17 cellular contexts compared by ENCODE assay signal in the genomic region with DNA sequence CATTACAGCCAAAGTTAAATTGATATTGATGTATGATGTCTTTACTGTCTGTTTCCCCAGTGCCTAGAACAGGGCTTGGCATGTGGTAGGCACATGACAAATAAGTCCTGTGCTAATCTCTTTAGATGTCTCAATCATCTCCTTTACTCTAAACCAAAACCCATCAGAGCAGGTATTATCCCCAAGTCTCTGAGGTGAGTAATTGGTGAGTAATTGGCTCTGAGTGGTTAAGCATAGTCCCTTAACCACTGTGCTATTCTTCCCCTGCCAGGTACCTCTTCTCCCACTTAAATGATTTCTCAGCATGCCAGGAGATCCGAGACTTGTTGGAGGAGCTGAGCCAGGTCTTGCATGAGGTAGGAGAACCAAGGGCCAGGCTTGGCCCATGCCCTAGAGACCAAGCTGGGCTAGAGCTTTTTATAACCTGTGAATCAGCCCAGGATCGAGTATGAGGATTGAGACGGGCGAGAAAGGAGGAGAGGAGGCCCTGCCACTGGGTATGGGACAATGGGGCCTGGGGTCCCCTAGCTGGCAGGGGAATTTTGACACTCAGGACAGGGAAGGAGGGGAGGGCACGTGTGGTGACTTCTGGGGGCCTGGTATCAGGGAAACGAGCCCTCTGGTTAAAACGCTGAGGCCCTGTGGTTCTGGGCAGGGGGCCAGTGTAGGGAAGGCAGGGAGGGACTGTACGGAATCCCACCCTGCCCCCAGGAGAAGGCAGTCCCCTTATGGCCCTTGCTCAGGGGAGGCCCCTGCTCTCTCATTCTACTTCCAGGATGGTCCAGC. TPM values are rescaled to one million over a fixed set of nuclear protein-coding genes. Genes with fewer than 3 reads are reported as not detected.
DNase-seq lines count a peak whose midpoint lies in the region; ATAC-seq and TF ChIP-seq lines count a peak whose summit lies in the region.
"Had no signal": no experiment of that assay in that cellular context is flagged by ENCODE, and none has a peak within 500 bp of the region (broad histone marks: within the 10 kb centered on the region; RNA-seq: fewer than 3 reads in every experiment).

No MANE protein-coding gene starts in this region.

- ATAC-seq in left ventricle myocardium superior (peak; percentile 75), HG03097 (IDR thresholded peaks at IDR 0.05; ENCODE audit: low FRiP score, unreplicated experiment) (no peak), HG03342 (IDR thresholded peaks at IDR 0.05; ENCODE audit: unreplicated experiment) (no peak)

- DNase-seq in left ventricle myocardium superior, result no peak
- no peak for DNase-seq in right atrium auricular region (ENCODE audit: low spot score)
- DNase-seq in astrocyte of the hippocampus (ENCODE audit: low read depth, low spot score), result peak; percentile 43
- peak; percentile 55 for DNase-seq in kidney epithelial cell (ENCODE audit: low read depth)
- DNase-seq in mesothelial cell of epicardium (ENCODE audit: low spot score in 2 of 2, unreplicated experiment in 2 of 2), result no peak
- DNase-seq in Ammon's horn (ENCODE audit: low spot score), result no peak
- DNase-seq: activated CD4-positive, alpha-beta T cell treated with anti-CD3 and anti-CD28 coated beads for 1 hour; activated CD8-positive, alpha-beta memory T cell treated with anti-CD3 and anti-CD28 coated beads, Interleukin-2, amount 50 U/mL, for 4 hours; NCI-H510A; SJCRH30; stimulated activated CD4-positive, alpha-beta T cell treated with anti-CD3 and anti-CD28 coated beads, Interleukin-4, amount 100 ng/mL, for 24 hours; stimulated activated CD8-positive, alpha-beta memory T cell treated with anti-CD3 and anti-CD28 coated beads, Interleukin-4, amount 100 ng/mL, for 48 hours had no signal

- no peaks in the 10 kb centered on the region for H3K27me3 Mint-ChIP-seq in mesothelial cell of epicardium (ENCODE audit: low read depth)
- H3K27me3 Mint-ChIP-seq: activated naive CD8-positive, alpha-beta T cell had no signal

- H3K4me1 Mint-ChIP-seq in mesothelial cell of epicardium, result peaks cover 12% of the 10 kb centered on the region

- intact Hi-C loops in left ventricle myocardium superior (cut with micrococcal nuclease), result no loop called here

- H3K9me3 ChIP-seq in right atrium auricular region, result no peaks in the 10 kb centered on the region
- H3K9me3 ChIP-seq: SJCRH30, thoracic aorta had no signal

- H3K27ac ChIP-seq in right atrium auricular region, result no peak overlapping the region
- H3K27ac ChIP-seq: SJCRH30, thoracic aorta had no signal

- no peaks in the 10 kb centered on the region for H3K9me3 Mint-ChIP-seq in mesothelial cell of epicardium

- no peaks in the 10 kb centered on the region for H3K36me3 ChIP-seq in right atrium auricular region
- H3K36me3 ChIP-seq in kidney epithelial cell (ENCODE audit: control insufficient read depth, insufficient read depth, low read length), result no peaks in the 10 kb centered on the region
- H3K36me3 ChIP-seq: SJCRH30, thoracic aorta had no signal

- H3K4me1 ChIP-seq in right atrium auricular region, result no peaks in the 10 kb centered on the region
- H3K4me1 ChIP-seq: SJCRH30 had no signal

- TF ChIP-seq CTCF in right atrium auricular region (IDR thresholded peaks at IDR 0.05) (no peak), kidney epithelial cell (IDR thresholded peaks at IDR 0.05; ENCODE audit: insufficient read depth, low read length, poor library complexity, severe bottlenecking) (no peak), mesothelial cell of epicardium (IDR thresholded peaks at IDR 0.05; ENCODE audit: unreplicated experiment) (no peak)

- no peak overlapping the region for H3K27ac Mint-ChIP-seq in mesothelial cell of epicardium
- H3K27ac Mint-ChIP-seq: activated naive CD8-positive, alpha-beta T cell had no signal

- H3K36me3 Mint-ChIP-seq in mesothelial cell of epicardium, result peaks cover 18% of the 10 kb centered on the region

- no peak overlapping the region for H3K4me3 Mint-ChIP-seq in mesothelial cell of epicardium
- H3K4me3 Mint-ChIP-seq: activated naive CD8-positive, alpha-beta T cell had no signal

- no peaks in the 10 kb centered on the region for H3K27me3 ChIP-seq in right atrium auricular region
- no peaks in the 10 kb centered on the region for H3K27me3 ChIP-seq in kidney epithelial cell (ENCODE audit: control insufficient read depth, insufficient read depth, low read length)
- H3K27me3 ChIP-seq: SJCRH30 had no signal

- H3K4me3 ChIP-seq in right atrium auricular region, result no peak overlapping the region
- H3K4me3 ChIP-seq in kidney epithelial cell (ENCODE audit: low read depth, low read length), result no peak overlapping the region
- H3K4me3 ChIP-seq: SJCRH30, thoracic aorta had no signal

RNA-seq across cellular contexts. Expression of gene CNKSR1, which starts 4.5 kb away (rescaled TPM):
- 1.7 TPM for total RNA-seq in left ventricle myocardium superior
- 1 to 10 TPM in 1 of 2 donors, under 1 TPM in 1; 0.52 to 1.3 TPM for total RNA-seq in right atrium auricular region
- 15.2 and 16.8 TPM in 2 replicates for total RNA-seq in kidney epithelial cell
- 50.2 to 53.9 TPM (median 52.2 TPM) in 3 replicates for total RNA-seq in mesothelial cell of epicardium

RNA-seq across cellular contexts. Expression of gene CATSPER4, which starts 8.6 kb away (rescaled TPM):
- total RNA-seq in left ventricle myocardium superior (not detected), right atrium auricular region (not detected), kidney epithelial cell (0.04 TPM in 1 of 2 replicates, not detected in the other), mesothelial cell of epicardium (0.27 to 0.38 TPM (median 0.29 TPM) in 3 replicates)
- total RNA-seq: osteocyte, SJCRH30, thoracic aorta had no signal

RNA-seq across cellular contexts. Expression of gene ZNF593OS, which starts 10.1 kb away (rescaled TPM):
- total RNA-seq in left ventricle myocardium superior (not detected), right atrium auricular region (not detected), kidney epithelial cell (not detected in 2 replicates), mesothelial cell of epicardium (not detected in 3 replicates)
- total RNA-seq: osteocyte, SJCRH30, thoracic aorta had no signal

RNA-seq across cellular contexts. Expression of gene ZNF593, which starts 12.1 kb away (rescaled TPM):
- total RNA-seq in left ventricle myocardium superior (11.6 TPM), right atrium auricular region (10 to 100 TPM; 12.8 to 30.5 TPM), kidney epithelial cell (53.0 and 73.8 TPM in 2 replicates), mesothelial cell of epicardium (27.1 to 28.7 TPM (median 28.6 TPM) in 3 replicates)

RNA-seq across cellular contexts. Expression of gene C1orf232, which starts 13.0 kb away (rescaled TPM):
- total RNA-seq in left ventricle myocardium superior, result not detected
- not detected for total RNA-seq in right atrium auricular region
- not detected in 2 replicates for total RNA-seq in kidney epithelial cell
- not detected in 3 replicates for total RNA-seq in mesothelial cell of epicardium
- total RNA-seq: osteocyte, thoracic aorta had no signal

Comparison
In these comparisons a context has a peak if more than half of its experiments do, and no peak if none do; other contexts are left out.
1. DNase-seq: peak in astrocyte of the hippocampus (single experiment) and kidney epithelial cell (single experiment); none in left ventricle myocardium superior (single experiment), right atrium auricular region (single experiment), mesothelial cell of epicardium (0 of 2) and Ammon's horn (single experiment).